Comparison of ENCODE assay signal across 11 cellular contexts in genomic region chr14:61512026-61512425, GRCh38.
A peak's percentile ranks its signal among the peaks of the same experiment; 100 is the strongest.
DNase-seq lines count a peak whose midpoint lies in the region; ATAC-seq and TF ChIP-seq lines count a peak whose summit lies in the region.
"Had no signal": no experiment of that assay in that cellular context is flagged by ENCODE, and none has a peak within 500 bp of the region (broad histone marks: within the 10 kb centered on the region; RNA-seq: fewer than 3 reads in every experiment).

No MANE protein-coding gene starts in this region.

- H3K4me1 Mint-ChIP-seq in T-helper 17 cell (peaks cover 53% of the 10 kb centered on the region), Caco-2 (ENCODE audit: low read depth, unreplicated experiment) (peaks cover 21% of the 10 kb centered on the region)

- TF ChIP-seq CTCF in Caco-2 (IDR thresholded peaks at IDR 0.05; ENCODE audit: insufficient read depth in 1 of 2, low read depth in 1 of 2, low read length in 1 of 2, severe bottlenecking in 1 of 2, unreplicated experiment in 1 of 2) = no peak

- CTCF ChIA-PET in Caco-2 (lab: Charles Lee) = no interaction called here

- peak overlapping the region; percentile 8 for H3K27ac ChIP-seq in skeletal muscle tissue (ENCODE audit: low read depth, low read length)
- H3K27ac ChIP-seq: HL-60 had no signal

- H3K4me1 ChIP-seq in skeletal muscle tissue (ENCODE audit: control insufficient read depth in 3 of 3, insufficient read depth in 3 of 3, low read length in 3 of 3) = peaks cover 5 to 17% (median 11%) of the 10 kb centered on the region in 3 donors
- H3K4me1 ChIP-seq in Caco-2 = peaks cover 15% of the 10 kb centered on the region

- no peak overlapping the region for H3K9ac ChIP-seq in skeletal muscle tissue (ENCODE audit: low read depth in 1 of 3, low read length in 3 of 3)

- H3K4me3 Mint-ChIP-seq in T-helper 17 cell = peak overlapping the region; percentile 53
- no peak overlapping the region for H3K4me3 Mint-ChIP-seq in Caco-2 (ENCODE audit: unreplicated experiment)

- H3K9me3 ChIP-seq in T-helper 17 cell (ENCODE audit: control insufficient read depth, low read length, poor library complexity, severe bottlenecking) (no peaks in the 10 kb centered on the region), skeletal muscle tissue (ENCODE audit: control insufficient read depth in 3 of 3, low read length in 3 of 3) (no peaks in the 10 kb centered on the region), Caco-2 (no peaks in the 10 kb centered on the region)

- H3K4me3 ChIP-seq in skeletal muscle tissue (ENCODE audit: low read length in 3 of 3) (no peak overlapping the region), Caco-2 (ENCODE audit: low read depth, low read length) (no peak overlapping the region)

- BruUV-seq in Caco-2 (replicated peaks; lab: Mats Ljungman, UMichigan) = no TSS peak

- POLR2A ChIA-PET in Caco-2 (lab: Charles Lee) = interaction anchor here (0.7 kb wide), 2 partner anchors 8 to 91 kb away, joined by 9 read pairs; no protein-coding TSS in a partner anchor

- peak overlapping the region; percentile 99 for H3K27ac Mint-ChIP-seq in T-helper 17 cell
- no peak overlapping the region for H3K27ac Mint-ChIP-seq in Caco-2 (ENCODE audit: unreplicated experiment)

- H3K27me3 Mint-ChIP-seq in T-helper 17 cell = no peaks in the 10 kb centered on the region
- no peaks in the 10 kb centered on the region for H3K27me3 Mint-ChIP-seq in Caco-2 (ENCODE audit: insufficient read depth, unreplicated experiment)

- H3K27me3 ChIP-seq in skeletal muscle tissue (ENCODE audit: control insufficient read depth in 3 of 3, insufficient read depth in 3 of 3, low read length in 3 of 3) (no peaks in the 10 kb centered on the region), Caco-2 (replicated peaks; ENCODE audit: control insufficient read depth, insufficient read depth, low read length) (no peaks in the 10 kb centered on the region)

- DNase-seq in HCEC 1CT (peak; percentile 56), T-helper 17 cell (no peak), posterior cingulate gyrus (no peak), anterior cingulate cortex (lab: John Stamatoyannopoulos, UW) (no peak), Caco-2 (no peak)
- DNase-seq: NCI-H446, T1000 had no signal

- H3K36me3 ChIP-seq in skeletal muscle tissue (ENCODE audit: control insufficient read depth in 3 of 3, insufficient read depth in 3 of 3, low read length in 3 of 3) (no peaks in the 10 kb centered on the region), Caco-2 (ENCODE audit: control insufficient read depth, insufficient read depth, low read length) (no peaks in the 10 kb centered on the region)

- ATAC-seq in T-helper 17 cell (no peak), esophagus mucosa (peak; percentile 37), HG03159 (IDR thresholded peaks at IDR 0.05; ENCODE audit: unreplicated experiment) (no peak)

- intact Hi-C loops in posterior cingulate gyrus (cut with DNase I) (no loop called here), Caco-2 (cut with micrococcal nuclease; ENCODE audit: unreplicated experiment) (no loop called here)

- H3K9me3 Mint-ChIP-seq in Caco-2 (ENCODE audit: unreplicated experiment) = no peaks in the 10 kb centered on the region

- H3K36me3 Mint-ChIP-seq in T-helper 17 cell (ENCODE audit: low read depth) (peaks cover 13% of the 10 kb centered on the region), Caco-2 (ENCODE audit: insufficient read depth, unreplicated experiment) (no peaks in the 10 kb centered on the region)
